Comparison of ENCODE assay signal across 17 cellular contexts in genomic region chr11:44600261-44600660, GRCh38. TPM values are rescaled to one million over a fixed set of nuclear protein-coding genes. Genes with fewer than 3 reads are reported as not detected.
DNase-seq lines count a peak whose midpoint lies in the region; ATAC-seq and TF ChIP-seq lines count a peak whose summit lies in the region.
"Had no signal": no experiment of that assay in that cellular context is flagged by ENCODE, and none has a peak within 500 bp of the region (broad histone marks: within the 10 kb centered on the region; RNA-seq: fewer than 3 reads in every experiment).

No MANE protein-coding gene starts in this region.

- H3K4me1 ChIP-seq in lower lobe of right lung, result peaks cover 75% of the 10 kb centered on the region
- H3K4me1 ChIP-seq in tibial artery, result peaks cover 8 to 100% (median 92%) of the 10 kb centered on the region in 4 donors
- H3K4me1 ChIP-seq: foreskin keratinocyte, parathyroid adenoma had no signal

- H3K27me3 ChIP-seq in lower lobe of right lung (ENCODE audit: low read depth) (no peaks in the 10 kb centered on the region), tibial artery (no peaks in the 10 kb centered on the region)
- H3K27me3 ChIP-seq: foreskin keratinocyte, left lung had no signal

- peaks cover 68% of the 10 kb centered on the region for H3K36me3 Mint-ChIP-seq in activated CD8-positive, alpha-beta T cell treated with anti-CD3 and anti-CD28 coated beads for 36 hours (ENCODE audit: low read depth)
- H3K36me3 Mint-ChIP-seq in activated CD8-positive, alpha-beta T cell treated with anti-CD3 and anti-CD28 coated beads, Interleukin-2, amount 10 ng/mL, durations not matched to agents 7 days and 5 days (ENCODE audit: low read depth), result peaks cover 17% of the 10 kb centered on the region
- peaks cover 67% of the 10 kb centered on the region for H3K36me3 Mint-ChIP-seq in activated T-helper 1 cell treated with anti-CD3 and anti-CD28 coated beads, Interleukin-12 subunit alpha, Interleukin-12 subunit beta, Interleukin-2, Interleukin-4 antibody, amounts not matched to agents 30 ng/mL and 10 ng/mL and 1 ng/mL, durations not matched to agents 14 hours and 24 hours and 36 hours (ENCODE audit: low read depth)

- H3K4me3 ChIP-seq in lower lobe of right lung (no peak overlapping the region), tibial artery (no peak overlapping the region)
- H3K4me3 ChIP-seq: left lung had no signal

- no peak for ATAC-seq in activated CD8-positive, alpha-beta T cell treated with anti-CD3 and anti-CD28 coated beads for 36 hours
- ATAC-seq in activated CD8-positive, alpha-beta T cell treated with anti-CD3 and anti-CD28 coated beads, Interleukin-2, amount 10 ng/mL, durations not matched to agents 7 days and 5 days, result no peak
- ATAC-seq in lower lobe of right lung (no peak), HG03460 (IDR thresholded peaks at IDR 0.05; ENCODE audit: unreplicated experiment) (no peak)
- ATAC-seq: left lung had no signal

- H3K9me3 Mint-ChIP-seq in activated CD8-positive, alpha-beta T cell treated with anti-CD3 and anti-CD28 coated beads for 36 hours, result no peaks in the 10 kb centered on the region
- no peaks in the 10 kb centered on the region for H3K9me3 Mint-ChIP-seq in activated CD8-positive, alpha-beta T cell treated with anti-CD3 and anti-CD28 coated beads, Interleukin-2, amount 10 ng/mL, durations not matched to agents 7 days and 5 days (ENCODE audit: insufficient read depth)
- H3K9me3 Mint-ChIP-seq in activated T-helper 1 cell treated with anti-CD3 and anti-CD28 coated beads, Interleukin-12 subunit alpha, Interleukin-12 subunit beta, Interleukin-2, Interleukin-4 antibody, amounts not matched to agents 30 ng/mL and 10 ng/mL and 1 ng/mL, durations not matched to agents 14 hours and 24 hours and 36 hours, result no peaks in the 10 kb centered on the region

- CTCF ChIA-PET in activated CD8-positive, alpha-beta T cell treated with anti-CD3 and anti-CD28 coated beads for 36 hours (lab: Charles Lee), result interaction anchor here (0.9 to 1.6 kb wide), 2 partner anchors 17 to 294 kb away, joined by 3 to 5 read pairs; no protein-coding TSS in a partner anchor
- CTCF ChIA-PET in activated CD8-positive, alpha-beta T cell treated with anti-CD3 and anti-CD28 coated beads, Interleukin-2, amount 10 ng/mL, durations not matched to agents 7 days and 5 days (lab: Charles Lee), result interaction anchor here (1.6 to 2.0 kb wide), 2 partner anchors 17 to 35 kb away, joined by 4 read pairs; partner anchors contain the start of gene CD82

- H3K9me3 ChIP-seq in lower lobe of right lung (no peaks in the 10 kb centered on the region), tibial artery (no peaks in the 10 kb centered on the region)
- H3K9me3 ChIP-seq: left lung had no signal

- no peaks in the 10 kb centered on the region for H3K27me3 Mint-ChIP-seq in activated CD8-positive, alpha-beta T cell treated with anti-CD3 and anti-CD28 coated beads for 36 hours
- no peaks in the 10 kb centered on the region for H3K27me3 Mint-ChIP-seq in activated CD8-positive, alpha-beta T cell treated with anti-CD3 and anti-CD28 coated beads, Interleukin-2, amount 10 ng/mL, durations not matched to agents 7 days and 5 days (ENCODE audit: low read depth)
- no peaks in the 10 kb centered on the region for H3K27me3 Mint-ChIP-seq in activated T-helper 1 cell treated with anti-CD3 and anti-CD28 coated beads, Interleukin-12 subunit alpha, Interleukin-12 subunit beta, Interleukin-2, Interleukin-4 antibody, amounts not matched to agents 30 ng/mL and 10 ng/mL and 1 ng/mL, durations not matched to agents 14 hours and 24 hours and 36 hours (ENCODE audit: insufficient read depth)

- POLR2A ChIA-PET in activated CD8-positive, alpha-beta T cell treated with anti-CD3 and anti-CD28 coated beads for 36 hours (lab: Charles Lee), result interaction anchor here (0.7 to 1.5 kb wide), 3 partner anchors 12 to 31 kb away, joined by 4 to 6 read pairs (median 4); no protein-coding TSS in a partner anchor
- POLR2A ChIA-PET in activated CD8-positive, alpha-beta T cell treated with anti-CD3 and anti-CD28 coated beads, Interleukin-2, amount 10 ng/mL, durations not matched to agents 7 days and 5 days (lab: Charles Lee), result interaction anchor here (1.0 kb wide), 2 partner anchors 17 to 28 kb away, joined by 3 read pairs; no protein-coding TSS in a partner anchor

- H3K4me3 Mint-ChIP-seq in activated CD8-positive, alpha-beta T cell treated with anti-CD3 and anti-CD28 coated beads for 36 hours, result no peak overlapping the region
- no peak overlapping the region for H3K4me3 Mint-ChIP-seq in activated CD8-positive, alpha-beta T cell treated with anti-CD3 and anti-CD28 coated beads, Interleukin-2, amount 10 ng/mL, durations not matched to agents 7 days and 5 days
- H3K4me3 Mint-ChIP-seq in activated T-helper 1 cell treated with anti-CD3 and anti-CD28 coated beads, Interleukin-12 subunit alpha, Interleukin-12 subunit beta, Interleukin-2, Interleukin-4 antibody, amounts not matched to agents 30 ng/mL and 10 ng/mL and 1 ng/mL, durations not matched to agents 14 hours and 24 hours and 36 hours, result no peak overlapping the region

- H3K27ac ChIP-seq in lower lobe of right lung (peak overlapping the region; percentile 43), tibial artery (peak overlapping the region; percentile 82 to 84)
- H3K27ac ChIP-seq: foreskin keratinocyte, left lung, parathyroid adenoma had no signal

- peak overlapping the region; percentile 80 for H3K27ac Mint-ChIP-seq in activated CD8-positive, alpha-beta T cell treated with anti-CD3 and anti-CD28 coated beads for 36 hours
- H3K27ac Mint-ChIP-seq in activated CD8-positive, alpha-beta T cell treated with anti-CD3 and anti-CD28 coated beads, Interleukin-2, amount 10 ng/mL, durations not matched to agents 7 days and 5 days, result no peak overlapping the region
- peak overlapping the region; percentile 85 for H3K27ac Mint-ChIP-seq in activated T-helper 1 cell treated with anti-CD3 and anti-CD28 coated beads, Interleukin-12 subunit alpha, Interleukin-12 subunit beta, Interleukin-2, Interleukin-4 antibody, amounts not matched to agents 30 ng/mL and 10 ng/mL and 1 ng/mL, durations not matched to agents 14 hours and 24 hours and 36 hours

- DNase-seq in activated CD8-positive, alpha-beta T cell treated with anti-CD3 and anti-CD28 coated beads for 36 hours, result no peak
- no peak for DNase-seq in activated CD8-positive, alpha-beta T cell treated with anti-CD3 and anti-CD28 coated beads, Interleukin-2, amount 10 ng/mL, durations not matched to agents 7 days and 5 days
- DNase-seq in activated T-helper 1 cell treated with anti-CD3 and anti-CD28 coated beads, Interleukin-12 subunit alpha, Interleukin-12 subunit beta, Interleukin-2, Interleukin-4 antibody, amounts not matched to agents 30 ng/mL and 10 ng/mL and 1 ng/mL, durations not matched to agents 14 hours and 24 hours and 36 hours (ENCODE audit: low spot score), result no peak
- no peak for DNase-seq in lower lobe of right lung
- no peak for DNase-seq in tibial artery
- no peak for DNase-seq in NCI-H524 treated with DMSO at 0.1 percent for 48 hours (lab: John Stamatoyannopoulos, UW)
- DNase-seq in COLO668 (lab: John Stamatoyannopoulos, UW; ENCODE audit: unreplicated experiment), result no peak
- DNase-seq: activated T-cell treated with anti-CD3 and anti-CD28 coated beads, Interleukin-2, amount 50 U/mL, for 48 hours; COR-L47; H7; KG1; left lung; NK-92 treated with Interleukin-12 subunit alpha and Interleukin-12 subunit beta, amount 100 ng/mL, for 24 hours; small intestine had no signal

- no peak for TF ChIP-seq CTCF in activated CD8-positive, alpha-beta T cell treated with anti-CD3 and anti-CD28 coated beads for 36 hours (IDR thresholded peaks at IDR 0.05)
- TF ChIP-seq CTCF in lower lobe of right lung (IDR thresholded peaks at IDR 0.05) (no peak), tibial artery (IDR thresholded peaks at IDR 0.05) (no peak)

- H3K36me3 ChIP-seq in lower lobe of right lung, result peaks cover 27% of the 10 kb centered on the region
- H3K36me3 ChIP-seq in tibial artery, result peaks cover 0 to 19% (median 0%) of the 10 kb centered on the region in 3 donors

- intact Hi-C loops in activated CD8-positive, alpha-beta T cell treated with anti-CD3 and anti-CD28 coated beads for 36 hours (cut with micrococcal nuclease), result no loop called here
- intact Hi-C loops in activated T-helper 1 cell treated with anti-CD3 and anti-CD28 coated beads, Interleukin-12 subunit alpha, Interleukin-12 subunit beta, Interleukin-2, Interleukin-4 antibody, amounts not matched to agents 30 ng/mL and 10 ng/mL and 1 ng/mL, durations not matched to agents 14 hours and 24 hours and 36 hours (cut with micrococcal nuclease), result no loop called here
- intact Hi-C loops in lower lobe of right lung (cut with DNase I), result no loop called here
- intact Hi-C loops in tibial artery (cut with DNase I; ENCODE audit: low total_unique reads), result loop anchor here (5.0 kb wide), 1 partner anchor 33 kb away; the partner anchor contains the start of gene CD82

- peaks cover 89% of the 10 kb centered on the region for H3K4me1 Mint-ChIP-seq in activated CD8-positive, alpha-beta T cell treated with anti-CD3 and anti-CD28 coated beads for 36 hours (ENCODE audit: low read depth)
- H3K4me1 Mint-ChIP-seq in activated CD8-positive, alpha-beta T cell treated with anti-CD3 and anti-CD28 coated beads, Interleukin-2, amount 10 ng/mL, durations not matched to agents 7 days and 5 days (ENCODE audit: low read depth), result peaks cover 35% of the 10 kb centered on the region
- peaks cover 81% of the 10 kb centered on the region for H3K4me1 Mint-ChIP-seq in activated T-helper 1 cell treated with anti-CD3 and anti-CD28 coated beads, Interleukin-12 subunit alpha, Interleukin-12 subunit beta, Interleukin-2, Interleukin-4 antibody, amounts not matched to agents 30 ng/mL and 10 ng/mL and 1 ng/mL, durations not matched to agents 14 hours and 24 hours and 36 hours (ENCODE audit: low read depth)

RNA-seq across cellular contexts. Expression of gene CD82, which starts 34.8 kb away (rescaled TPM):
- total RNA-seq in activated CD8-positive, alpha-beta T cell treated with anti-CD3 and anti-CD28 coated beads for 36 hours, result 100 to 1,000 TPM; 289 to 319 TPM
- total RNA-seq in activated CD8-positive, alpha-beta T cell treated with anti-CD3 and anti-CD28 coated beads, Interleukin-2, amount 10 ng/mL, durations not matched to agents 7 days and 5 days, result 10 to 100 TPM; 68.2 to 72.9 TPM
- total RNA-seq in activated T-helper 1 cell treated with anti-CD3 and anti-CD28 coated beads, Interleukin-12 subunit alpha, Interleukin-12 subunit beta, Interleukin-2, Interleukin-4 antibody, amounts not matched to agents 30 ng/mL and 10 ng/mL and 1 ng/mL, durations not matched to agents 14 hours and 24 hours and 36 hours, result 499 and 500 TPM in 2 replicates
- 129 TPM for total RNA-seq in lower lobe of right lung
